Comparison of ENCODE assay signal across 9 cellular contexts in the genomic region with DNA sequence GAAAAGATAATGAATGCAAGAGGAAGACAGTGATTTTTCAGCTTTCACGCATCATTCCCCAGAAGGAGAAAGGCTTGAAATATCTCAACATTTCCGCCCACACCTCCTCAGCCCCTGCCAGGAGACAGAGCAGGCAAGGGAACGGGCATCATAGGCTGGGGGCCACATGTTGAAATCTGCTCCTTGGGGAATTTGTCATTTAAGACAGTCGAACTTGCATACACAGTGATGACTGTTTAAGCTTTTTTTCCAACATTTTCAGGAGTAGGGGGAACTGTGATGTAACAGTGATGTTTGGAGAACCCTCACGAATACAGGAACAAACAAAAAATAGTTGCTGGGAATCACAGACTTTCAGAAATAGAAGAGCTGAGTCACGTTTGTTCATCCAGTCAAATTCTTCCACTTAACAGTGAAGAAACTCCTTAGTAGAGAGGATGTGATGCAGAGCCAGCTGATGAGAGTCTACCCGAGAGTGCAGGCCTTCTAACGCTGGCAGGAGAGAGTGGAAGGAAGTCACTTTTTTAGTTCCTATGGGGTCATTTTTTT.
DNase-seq lines count a peak whose midpoint lies in the region; ATAC-seq and TF ChIP-seq lines count a peak whose summit lies in the region.
"Had no signal": no experiment of that assay in that cellular context is flagged by ENCODE, and none has a peak within 500 bp of the region (broad histone marks: within the 10 kb centered on the region; RNA-seq: fewer than 3 reads in every experiment).

No MANE protein-coding gene starts in this region.

- H3K18ac ChIP-seq in IMR-90 (ENCODE audit: low read depth, low read length) = peak overlapping the region; percentile 50

- peak overlapping the region; percentile 70 for H2BK5ac ChIP-seq in IMR-90 (ENCODE audit: low read depth, low read length, poor library complexity, severe bottlenecking)

- H4K5ac ChIP-seq in IMR-90 (ENCODE audit: low read depth, low read length) = peak overlapping the region; percentile 80

- H3K27ac ChIP-seq in IMR-90 (ENCODE audit: insufficient read depth, low read length) (peak overlapping the region; percentile 67), caudate nucleus (ENCODE audit: low read depth, low read length) (peak overlapping the region; percentile 6), lower lobe of right lung (peak overlapping the region; percentile 64), upper lobe of left lung (peak overlapping the region; percentile 62 to 77 (median 66)), MM.1S (ENCODE audit: low read length) (no peak overlapping the region)

- H3K14ac ChIP-seq in IMR-90 (replicated peaks; ENCODE audit: low read depth, low read length) = peak overlapping the region; percentile 36

- peak; percentile 97 for DNase-seq in IMR-90
- DNase-seq in caudate nucleus (lab: John Stamatoyannopoulos, UW) = peak in 15 of 61 donors; percentile 10 to 81 (median 26)
- no peak for DNase-seq in lower lobe of right lung
- peak in 1 of 2 donors; percentile 58 for DNase-seq in upper lobe of left lung
- DNase-seq in NCI-H1930 (lab: John Stamatoyannopoulos, UW) = no peak
- no peak for DNase-seq in MM.1S
- DNase-seq in mesenteric fat pad (ENCODE audit: low spot score) = no peak

- no peaks in the 10 kb centered on the region for H3K27me3 ChIP-seq in IMR-90 (ENCODE audit: control insufficient read depth, insufficient read depth, low read length)
- no peaks in the 10 kb centered on the region for H3K27me3 ChIP-seq in lower lobe of right lung (ENCODE audit: low read depth)
- H3K27me3 ChIP-seq in upper lobe of left lung = no peaks in the 10 kb centered on the region
- H3K27me3 ChIP-seq in MM.1S (replicated peaks; ENCODE audit: insufficient read depth, low read length) = no peaks in the 10 kb centered on the region

- H3K79me2 ChIP-seq in MM.1S (ENCODE audit: low read length) = no peaks in the 10 kb centered on the region

- dilution Hi-C loops in IMR-90 (cut with HindIII; ENCODE audit: low sequenced_read_pairs, unreplicated experiment) = no loop called here

- ATAC-seq in IMR-90 (ENCODE audit: low read depth) (peak; percentile 92), lower lobe of right lung (peak; percentile 91 to 92), upper lobe of left lung (ENCODE audit: low FRiP score in 2 of 2) (peak; percentile 78 to 91), GM18858 (IDR thresholded peaks at IDR 0.05; ENCODE audit: unreplicated experiment) (no peak)
- ATAC-seq: HCT116 had no signal

- in situ Hi-C loops in IMR-90 (cut with MboI; ENCODE audit: low sequenced_read_pairs) = no loop called here

- H3K36me3 ChIP-seq in IMR-90 (ENCODE audit: control insufficient read depth, insufficient read depth, low read length) (peaks cover 3% of the 10 kb centered on the region; the same call in 1 of the 2 replicates), lower lobe of right lung (peaks cover 40% of the 10 kb centered on the region), upper lobe of left lung (peaks cover 3 to 43% (median 17%) of the 10 kb centered on the region in 4 donors), MM.1S (replicated peaks; ENCODE audit: insufficient read depth, low read length) (no peaks in the 10 kb centered on the region)

- H3K4me2 ChIP-seq in IMR-90 (ENCODE audit: low read depth, low read length) = peak overlapping the region; percentile 70
- no peak overlapping the region for H3K4me2 ChIP-seq in MM.1S (ENCODE audit: low read depth, low read length)

- peak; percentile 92 for TF ChIP-seq POLR2A in IMR-90 (IDR thresholded peaks at IDR 0.05; ENCODE audit: low read depth, low read length)
- no peak for TF ChIP-seq POLR2A in upper lobe of left lung (IDR thresholded peaks at IDR 0.05)

- H3K23ac ChIP-seq in IMR-90 (ENCODE audit: low read depth, low read length) = peak overlapping the region; percentile 37; the same call in 1 of the 2 replicates

- H3K9me1 ChIP-seq in IMR-90 (ENCODE audit: insufficient read depth, low read length) = peaks cover 14% of the 10 kb centered on the region

- H2BK15ac ChIP-seq in IMR-90 (ENCODE audit: low read depth, low read length) = peak overlapping the region; percentile 65; the same call in 1 of the 3 replicates

- no peak overlapping the region for H2AFZ ChIP-seq in IMR-90 (replicated peaks; ENCODE audit: low read length, poor library complexity)
- no peak overlapping the region for H2AFZ ChIP-seq in MM.1S (ENCODE audit: low read length)

- no peak for TF ChIP-seq RAD21 in IMR-90 (IDR thresholded peaks at IDR 0.05; ENCODE audit: low read length)

- H2AK5ac ChIP-seq in IMR-90 (ENCODE audit: low read depth, low read length) = peak overlapping the region; percentile 32; the same call in 1 of the 2 replicates

- H3K9ac ChIP-seq in IMR-90 (ENCODE audit: low read depth, low read length) (no peak overlapping the region), MM.1S (ENCODE audit: low read length) (no peak overlapping the region)

- H3K4me3 ChIP-seq in IMR-90 (ENCODE audit: insufficient read depth, low read depth, low read length) = peak overlapping the region; percentile 15; the same call in 1 of the 2 replicates
- H3K4me3 ChIP-seq in lower lobe of right lung = no peak overlapping the region
- no peak overlapping the region for H3K4me3 ChIP-seq in upper lobe of left lung
- no peak overlapping the region for H3K4me3 ChIP-seq in MM.1S (ENCODE audit: low read length)

- BruUV-seq in IMR-90 (replicated peaks; lab: Mats Ljungman, UMichigan) = no TSS peak

- CTCF ChIA-PET in IMR-90 (lab: Yijun Ruan, JAX) = interaction anchor here (1.1 kb wide), 1 partner anchor 226 kb away, joined by 3 read pairs; no protein-coding TSS in a partner anchor

- H2BK20ac ChIP-seq in IMR-90 (ENCODE audit: low read depth, low read length) = peak overlapping the region; percentile 71

- H4K20me1 ChIP-seq in IMR-90 (ENCODE audit: insufficient read depth, low read length) (no peaks in the 10 kb centered on the region), MM.1S (ENCODE audit: insufficient read depth, low read length) (no peaks in the 10 kb centered on the region)

- peak in 2 of 4 donors; percentile 59 to 62 for TF ChIP-seq EP300 in upper lobe of left lung (IDR thresholded peaks at IDR 0.05)

- TF ChIP-seq CTCF in IMR-90 (conservative IDR thresholded peaks at IDR 0.05; ENCODE audit: low read depth, low read length) (no peak), lower lobe of right lung (IDR thresholded peaks at IDR 0.05) (no peak), upper lobe of left lung (IDR thresholded peaks at IDR 0.05) (no peak), MM.1S (IDR thresholded peaks at IDR 0.05; ENCODE audit: low read length) (no peak)

- no peaks in the 10 kb centered on the region for H3K79me1 ChIP-seq in IMR-90 (ENCODE audit: low read depth in 1 of 2, low read length in 2 of 2)

- H3K9me2 ChIP-seq in MM.1S (replicated peaks; ENCODE audit: insufficient read depth, low read length) = no peaks in the 10 kb centered on the region

- peak overlapping the region; percentile 8; the same call in 1 of the 2 replicates for H4K91ac ChIP-seq in IMR-90 (ENCODE audit: insufficient read depth, low read depth, low read length)

- peak overlapping the region; percentile 58 for H3K4ac ChIP-seq in IMR-90 (ENCODE audit: low read depth, low read length)

- H3K56ac ChIP-seq in IMR-90 (ENCODE audit: extremely low read depth, insufficient read depth, low read length) = peak overlapping the region; percentile 58; the same call in 1 of the 2 replicates

- H2BK120ac ChIP-seq in IMR-90 (ENCODE audit: low read depth, low read length) = peak overlapping the region; percentile 66

- H2AK9ac ChIP-seq in IMR-90 (replicated peaks; ENCODE audit: low read depth, low read length, poor library complexity) = no peak overlapping the region

- peak overlapping the region; percentile 40 to 87; a peak in 3 of 4 replicates for H4K8ac ChIP-seq in IMR-90 (ENCODE audit: low read depth in 2 of 2, low read length in 2 of 2)

- H3K9me3 ChIP-seq in IMR-90 (ENCODE audit: control insufficient read depth, insufficient read depth, low read length) (no peaks in the 10 kb centered on the region), lower lobe of right lung (no peaks in the 10 kb centered on the region), upper lobe of left lung (no peaks in the 10 kb centered on the region), MM.1S (replicated peaks; ENCODE audit: insufficient read depth, low read length) (no peaks in the 10 kb centered on the region)

- H3F3A ChIP-seq in MM.1S (ENCODE audit: insufficient read depth, low read length) = no peaks in the 10 kb centered on the region

- WGBS in IMR-90 (ENCODE audit: extremely low coverage in 2 of 2, insufficient read length in 1 of 2), 2 experiments = no CpG with 5 or more reads among the region's 8 CpGs
- 28% methylated on average over 8 of the region's 8 CpGs for WGBS in upper lobe of left lung, 2 donors

- H3K4me1 ChIP-seq in IMR-90 (ENCODE audit: control insufficient read depth, insufficient read depth, low read length) = peaks cover 16% of the 10 kb centered on the region
- H3K4me1 ChIP-seq in lower lobe of right lung = peaks cover 19% of the 10 kb centered on the region
- peaks cover 16 to 20% (median 17%) of the 10 kb centered on the region in 4 donors for H3K4me1 ChIP-seq in upper lobe of left lung
- no peaks in the 10 kb centered on the region for H3K4me1 ChIP-seq in MM.1S (ENCODE audit: low read length)

- POLR2A ChIA-PET in IMR-90 (lab: Charles Lee; ENCODE audit: unreplicated experiment) = no interaction called here

- intact Hi-C loops in IMR-90 (cut with micrococcal nuclease) (no loop called here), lower lobe of right lung (cut with DNase I) (no loop called here)

TF ChIP-seq in IMR-90, 13 proteins besides CTCF, POLR2A, EP300 and RAD21 (continues in another document):
- TF ChIP-seq MAZ (IDR thresholded peaks at IDR 0.05; ENCODE audit: borderline replicate concordance, low read depth, low read length) (peak; percentile 86), RCOR1 (IDR thresholded peaks at IDR 0.05; ENCODE audit: insufficient replicate concordance, low read length) (no peak)
- TF ChIP-seq, protein P1, sequence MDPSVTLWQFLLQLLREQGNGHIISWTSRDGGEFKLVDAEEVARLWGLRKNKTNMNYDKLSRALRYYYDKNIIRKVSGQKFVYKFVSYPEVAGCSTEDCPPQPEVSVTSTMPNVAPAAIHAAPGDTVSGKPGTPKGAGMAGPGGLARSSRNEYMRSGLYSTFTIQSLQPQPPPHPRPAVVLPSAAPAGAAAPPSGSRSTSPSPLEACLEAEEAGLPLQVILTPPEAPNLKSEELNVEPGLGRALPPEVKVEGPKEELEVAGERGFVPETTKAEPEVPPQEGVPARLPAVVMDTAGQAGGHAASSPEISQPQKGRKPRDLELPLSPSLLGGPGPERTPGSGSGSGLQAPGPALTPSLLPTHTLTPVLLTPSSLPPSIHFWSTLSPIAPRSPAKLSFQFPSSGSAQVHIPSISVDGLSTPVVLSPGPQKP (IDR thresholded peaks at IDR 0.05; ENCODE audit: borderline replicate concordance, low read depth, low read length) = no peak
- TF ChIP-seq, protein P2, sequence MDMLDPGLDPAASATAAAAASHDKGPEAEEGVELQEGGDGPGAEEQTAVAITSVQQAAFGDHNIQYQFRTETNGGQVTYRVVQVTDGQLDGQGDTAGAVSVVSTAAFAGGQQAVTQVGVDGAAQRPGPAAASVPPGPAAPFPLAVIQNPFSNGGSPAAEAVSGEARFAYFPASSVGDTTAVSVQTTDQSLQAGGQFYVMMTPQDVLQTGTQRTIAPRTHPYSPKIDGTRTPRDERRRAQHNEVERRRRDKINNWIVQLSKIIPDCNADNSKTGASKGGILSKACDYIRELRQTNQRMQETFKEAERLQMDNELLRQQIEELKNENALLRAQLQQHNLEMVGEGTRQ (IDR thresholded peaks at IDR 0.05; ENCODE audit: low read depth, low read length) = no peak
